ENCODE assay signal across 15 cellular contexts in the genomic region with DNA sequence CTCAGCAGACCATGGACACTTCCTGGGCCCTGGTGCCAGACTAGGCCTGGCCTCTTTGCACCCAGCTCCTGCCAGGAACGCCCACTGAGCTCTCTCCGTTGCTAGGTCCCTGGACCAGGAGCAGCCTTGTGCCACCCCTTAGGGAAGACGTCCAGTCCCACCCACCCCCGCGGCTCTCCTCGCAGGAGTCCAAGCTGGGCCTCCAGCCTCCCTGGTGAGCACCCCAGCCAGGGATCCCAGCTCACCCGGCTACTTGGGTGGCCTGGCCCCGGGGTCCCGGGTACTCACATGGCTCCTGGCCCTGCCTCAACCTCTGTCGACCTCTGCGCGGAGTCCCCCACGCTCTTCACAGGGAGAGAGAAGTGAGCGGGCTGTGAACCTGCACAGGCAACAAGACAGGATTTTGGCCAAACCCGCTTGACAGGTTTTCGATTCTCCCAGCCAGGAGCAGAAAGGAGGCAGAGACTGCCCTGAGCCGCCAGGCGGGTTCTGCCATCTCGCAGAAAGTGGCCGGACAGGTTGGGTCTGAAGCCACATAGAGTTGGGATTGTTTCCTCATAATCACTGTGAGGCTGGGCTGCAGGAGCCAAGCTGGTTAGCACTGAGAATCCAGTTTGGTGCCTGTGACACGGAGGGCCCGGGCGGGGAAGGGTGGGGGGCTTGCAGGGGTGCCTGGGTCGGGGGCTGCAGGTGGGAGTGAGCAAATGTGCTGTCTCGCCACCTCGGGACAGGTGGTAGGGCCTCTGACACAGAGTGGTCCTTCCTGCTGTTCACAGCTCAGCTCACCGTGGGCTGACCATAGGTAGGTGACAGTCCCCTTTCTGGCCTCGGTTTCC. TPM values are rescaled to one million over a fixed set of nuclear protein-coding genes. Genes with fewer than 3 reads are reported as not detected.
DNase-seq lines count a peak whose midpoint lies in the region; ATAC-seq and TF ChIP-seq lines count a peak whose summit lies in the region.
"Had no signal": no experiment of that assay in that cellular context is flagged by ENCODE, and none has a peak within 500 bp of the region (broad histone marks: within the 10 kb centered on the region; RNA-seq: fewer than 3 reads in every experiment).

RBBP8NL (minus strand) TSS at position 368 of the 836 bp plus-strand sequence. CDS start 7,892 bp downstream, outside the sequence.

- intact Hi-C loops in colonic mucosa (cut with DNase I) (no loop called here), testis (cut with DNase I; ENCODE audit: low total_unique reads) (no loop called here)

- ATAC-seq in lung (ENCODE audit: insufficient read depth, low FRiP score): peak; percentile 53
- no peak for ATAC-seq in HG02981 (IDR thresholded peaks at IDR 0.05; ENCODE audit: unreplicated experiment)
- ATAC-seq: activated naive CD8-positive, alpha-beta T cell treated with anti-CD3 and anti-CD28 coated beads, Interleukin-2, amount 50 U/mL, for 24 hours had no signal

- H3K27ac ChIP-seq in colonic mucosa: peak within 1 kb of the TSS; percentile 64
- peak within 1 kb of the TSS in 1 of 2 donors; percentile 34 for H3K27ac ChIP-seq in lung (ENCODE audit: low read depth in 1 of 2, low read length in 1 of 2)
- no peak within 1 kb of the TSS for H3K27ac ChIP-seq in testis

- no peaks in the 10 kb centered on the region for H3K27me3 ChIP-seq in colonic mucosa
- H3K27me3 ChIP-seq in lung (ENCODE audit: control insufficient read depth, insufficient read depth): no peaks in the 10 kb centered on the region
- no peaks in the 10 kb centered on the region for H3K27me3 ChIP-seq in testis

- H3K36me3 ChIP-seq in colonic mucosa (no peaks in the 10 kb centered on the region), lung (ENCODE audit: control insufficient read depth in 2 of 2, insufficient read depth in 2 of 2, low read length in 2 of 2) (no peaks in the 10 kb centered on the region), testis (ENCODE audit: low read depth, missing control alignments) (no peaks in the 10 kb centered on the region)

- TF ChIP-seq CTCF in colonic mucosa (IDR thresholded peaks at IDR 0.05) (no peak), lung (IDR thresholded peaks at IDR 0.05; ENCODE audit: control extremely low read depth, extremely low read depth) (no peak), testis (IDR thresholded peaks at IDR 0.05) (no peak)

- H3K4me1 ChIP-seq in colonic mucosa: peaks cover 13% of the 10 kb centered on the region
- peaks cover 0 to 4% of the 10 kb centered on the region in 2 donors for H3K4me1 ChIP-seq in lung (ENCODE audit: control insufficient read depth in 2 of 2, insufficient read depth in 2 of 2, low read length in 2 of 2)
- no peaks in the 10 kb centered on the region for H3K4me1 ChIP-seq in testis

- peak within 1 kb of the TSS; percentile 8 to 43 for H3K9ac ChIP-seq in colonic mucosa (ENCODE audit: low read depth in 2 of 2, low read length in 2 of 2)

- H3K9me3 ChIP-seq in colonic mucosa (no peaks in the 10 kb centered on the region), lung (ENCODE audit: control insufficient read depth in 2 of 2, insufficient read depth in 1 of 2, low read length in 1 of 2) (peaks cover 0 to 2% of the 10 kb centered on the region in 2 donors), testis (no peaks in the 10 kb centered on the region)

- no peak within 1 kb of the TSS for H3K4me3 ChIP-seq in colonic mucosa
- no peak within 1 kb of the TSS for H3K4me3 ChIP-seq in lung
- no peak within 1 kb of the TSS for H3K4me3 ChIP-seq in testis

- DNase-seq in COLO668 (lab: John Stamatoyannopoulos, UW; ENCODE audit: unreplicated experiment): peak; percentile 89
- DNase-seq in NCI-H1417 treated with DMSO at 0.1 percent for 48 hours (lab: John Stamatoyannopoulos, UW): peak; percentile 50
- peak; percentile 96 for DNase-seq in colonic mucosa
- DNase-seq in lung (ENCODE audit: low spot score): peak; percentile 93
- no peak for DNase-seq in testis
- no peak for DNase-seq in epidermal melanocyte (ENCODE audit: insufficient read length, low spot score)
- DNase-seq in activated CD4-positive, CD25-positive, alpha-beta regulatory T cell (lab: John Stamatoyannopoulos, UW): no peak
- DNase-seq: activated CD4-positive, alpha-beta memory T cell treated with anti-CD3 and anti-CD28 coated beads for 36 hours; activated naive CD8-positive, alpha-beta T cell treated with anti-CD3 and anti-CD28 coated beads, Interleukin-2, amount 50 U/mL, for 24 hours; dermis blood vessel endothelial cell; NCI-H2081 treated with DMSO at 0.1 percent for 48 hours; stimulated activated CD4-positive, alpha-beta T cell treated with anti-CD3 and anti-CD28 coated beads, Interleukin-1b, Interleukin-23, amount 100 ng/mL, for 48 hours had no signal

- 57 to 73% methylated on average over 28 of the region's 28 CpGs for WGBS in lung, 2 donors
- WGBS in testis, 2 donors: 84 to 92% methylated on average over 14 to 28 of the region's 28 CpGs

- TF ChIP-seq POLR2A in testis (IDR thresholded peaks at IDR 0.05): no peak

RNA-seq across cellular contexts. Expression of gene RBBP8NL, which starts in this region (rescaled TPM):
- total RNA-seq in colonic mucosa: 10 to 100 TPM in 1 of 2 donors, 1 to 10 TPM in 1; 5.9 to 12.5 TPM
- 1 to 10 TPM; 1.0 to 1.3 TPM for total RNA-seq in lung
- 1 to 10 TPM in 1 of 2 donors, under 1 TPM in 1; 0.21 to 1.2 TPM for polyA plus RNA-seq in lung
- 1 to 10 TPM in 1 of 2 donors, under 1 TPM in 1; 0.81 to 1.3 TPM for total RNA-seq in testis
- polyA plus RNA-seq in testis (ENCODE audit: insufficient read depth, low read depth, low replicate concordance): 2.8 TPM
- total RNA-seq: activated CD4-positive, alpha-beta memory T cell treated with anti-CD3 and anti-CD28 coated beads for 36 hours; dermis blood vessel endothelial cell; neural crest cell had no signal
- polyA plus RNA-seq: AG04450 had no signal

Comparison
In these comparisons a context has a peak if more than half of its experiments do, and no peak if none do; other contexts are left out.
1. DNase-seq: peak in COLO668 (single experiment), NCI-H1417 treated with DMSO at 0.1 percent for 48 hours (single experiment), colonic mucosa (single experiment) and lung (single experiment); none in testis (single experiment), epidermal melanocyte (single experiment) and activated CD4-positive, CD25-positive, alpha-beta regulatory T cell (0 of 4).